ENCODE assay signal across 11 cellular contexts in the genomic region with DNA sequence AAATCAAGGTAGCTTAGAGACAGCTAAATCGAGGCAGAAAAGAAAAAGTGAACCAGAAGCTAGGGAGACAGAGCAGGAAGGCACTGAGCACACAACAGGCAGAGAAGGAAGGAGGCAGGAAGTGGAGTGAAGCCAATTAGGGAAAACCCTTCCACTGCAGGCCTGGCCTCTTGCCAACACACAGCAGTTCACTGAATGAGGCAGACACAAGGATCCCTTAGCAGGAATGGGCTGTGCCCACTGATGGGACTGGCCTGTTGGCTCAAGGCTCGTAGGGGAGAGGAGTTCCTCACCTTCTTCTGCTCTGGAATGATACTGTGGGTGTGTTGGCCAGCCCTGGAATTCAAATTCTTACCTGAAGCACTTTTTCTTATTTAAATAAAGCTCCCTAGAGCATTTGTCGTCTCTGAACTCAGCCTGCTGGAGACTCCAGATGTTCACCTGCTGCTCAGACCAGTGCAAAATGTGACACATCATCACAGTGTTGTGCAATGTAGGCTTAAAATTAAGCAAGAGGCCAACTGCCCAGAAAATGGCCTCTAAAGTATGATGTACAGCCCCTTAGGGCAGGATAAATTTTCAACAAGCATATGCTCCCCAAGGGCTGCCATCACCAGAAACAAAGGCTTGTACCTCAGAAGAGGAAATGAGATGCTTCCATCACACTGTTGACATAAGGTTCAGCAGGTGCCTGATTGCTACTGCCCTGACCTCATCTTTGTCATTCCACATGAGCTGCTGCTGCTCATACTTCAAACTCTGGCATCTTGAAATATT.
A peak's percentile ranks its signal among the peaks of the same experiment; 100 is the strongest.
DNase-seq lines count a peak whose midpoint lies in the region; ATAC-seq and TF ChIP-seq lines count a peak whose summit lies in the region.
"Had no signal": no experiment of that assay in that cellular context is flagged by ENCODE, and none has a peak within 500 bp of the region (broad histone marks: within the 10 kb centered on the region; RNA-seq: fewer than 3 reads in every experiment).

No MANE protein-coding gene starts in this region.

- CTCF ChIA-PET in MCF 10A (lab: Yijun Ruan, JAX): interaction anchor here (0.6 kb wide), 1 partner anchor 33 kb away, joined by 3 read pairs; no protein-coding TSS in a partner anchor
- CTCF ChIA-PET in activated CD4-positive, alpha-beta memory T cell treated with anti-CD3 and anti-CD28 coated beads for 36 hours (lab: Charles Lee): no interaction called here

- intact Hi-C loops in MCF 10A (cut with micrococcal nuclease) (no loop called here), breast epithelium (cut with DNase I; ENCODE audit: low total_unique reads) (no loop called here), upper lobe of right lung (cut with DNase I) (no loop called here)
- intact Hi-C loops in activated CD4-positive, alpha-beta memory T cell treated with anti-CD3 and anti-CD28 coated beads for 36 hours (cut with micrococcal nuclease): no loop called here

- H3K4me1 Mint-ChIP-seq in MCF 10A (ENCODE audit: insufficient read depth, unreplicated experiment): peaks cover 14% of the 10 kb centered on the region
- H3K4me1 Mint-ChIP-seq in activated CD4-positive, alpha-beta memory T cell treated with anti-CD3 and anti-CD28 coated beads for 36 hours (ENCODE audit: low read depth): no peaks in the 10 kb centered on the region
- H3K4me1 Mint-ChIP-seq in activated T-cell treated with anti-CD3 and anti-CD28 coated beads, Interleukin-2, amount 50 U/mL, for 24 hours (ENCODE audit: low read depth): peaks cover 2% of the 10 kb centered on the region
- H3K4me1 Mint-ChIP-seq: CD4-positive, CD25-positive, alpha-beta regulatory T cell had no signal

- no peaks in the 10 kb centered on the region for H3K27me3 ChIP-seq in breast epithelium
- H3K27me3 ChIP-seq in upper lobe of right lung: no peaks in the 10 kb centered on the region

- no peaks in the 10 kb centered on the region for H3K9me3 Mint-ChIP-seq in MCF 10A (ENCODE audit: unreplicated experiment)
- H3K9me3 Mint-ChIP-seq in activated CD4-positive, alpha-beta memory T cell treated with anti-CD3 and anti-CD28 coated beads for 36 hours: no peaks in the 10 kb centered on the region
- no peaks in the 10 kb centered on the region for H3K9me3 Mint-ChIP-seq in activated T-cell treated with anti-CD3 and anti-CD28 coated beads, Interleukin-2, amount 50 U/mL, for 24 hours

- H3K4me3 ChIP-seq in breast epithelium (no peak overlapping the region), fibroblast of the aortic adventitia (ENCODE audit: low read depth, low read length) (no peak overlapping the region), upper lobe of right lung (no peak overlapping the region)

- no TSS peak for BruUV-seq in MCF 10A (replicated peaks; lab: Mats Ljungman, UMichigan)

- no peak overlapping the region for H3K4me3 Mint-ChIP-seq in MCF 10A (ENCODE audit: unreplicated experiment)
- H3K4me3 Mint-ChIP-seq in activated CD4-positive, alpha-beta memory T cell treated with anti-CD3 and anti-CD28 coated beads for 36 hours: no peak overlapping the region
- no peak overlapping the region for H3K4me3 Mint-ChIP-seq in activated T-cell treated with anti-CD3 and anti-CD28 coated beads, Interleukin-2, amount 50 U/mL, for 24 hours
- H3K4me3 Mint-ChIP-seq: activated CD8-positive, alpha-beta T cell treated with anti-CD3 and anti-CD28 coated beads, Interleukin-2, amount 10 ng/mL, durations not matched to agents 7 days and 5 days; CD4-positive, CD25-positive, alpha-beta regulatory T cell had no signal

- ATAC-seq in upper lobe of right lung: peak; percentile 76
- ATAC-seq: activated CD8-positive, alpha-beta T cell treated with anti-CD3 and anti-CD28 coated beads, Interleukin-2, amount 10 ng/mL, durations not matched to agents 7 days and 5 days had no signal

- H3K9me3 ChIP-seq in breast epithelium (no peaks in the 10 kb centered on the region), upper lobe of right lung (no peaks in the 10 kb centered on the region)

- peak overlapping the region; percentile 56 for H3K27ac Mint-ChIP-seq in MCF 10A (ENCODE audit: low read depth, unreplicated experiment)
- H3K27ac Mint-ChIP-seq in activated CD4-positive, alpha-beta memory T cell treated with anti-CD3 and anti-CD28 coated beads for 36 hours: no peak overlapping the region
- H3K27ac Mint-ChIP-seq in activated T-cell treated with anti-CD3 and anti-CD28 coated beads, Interleukin-2, amount 50 U/mL, for 24 hours: no peak overlapping the region
- H3K27ac Mint-ChIP-seq: activated CD8-positive, alpha-beta T cell treated with anti-CD3 and anti-CD28 coated beads, Interleukin-2, amount 10 ng/mL, durations not matched to agents 7 days and 5 days; CD4-positive, CD25-positive, alpha-beta regulatory T cell had no signal

- TF ChIP-seq POLR2A in breast epithelium (IDR thresholded peaks at IDR 0.05): no peak

- H3K27ac ChIP-seq in breast epithelium: no peak overlapping the region
- no peak overlapping the region for H3K27ac ChIP-seq in upper lobe of right lung
- H3K27ac ChIP-seq: KMS-11 had no signal

- TF ChIP-seq CTCF in MCF 10A (IDR thresholded peaks at IDR 0.05; ENCODE audit: unreplicated experiment) (no peak), breast epithelium (IDR thresholded peaks at IDR 0.05) (no peak), fibroblast of the aortic adventitia (IDR thresholded peaks at IDR 0.05; ENCODE audit: insufficient read depth, low read length) (no peak), upper lobe of right lung (IDR thresholded peaks at IDR 0.05) (no peak)

- H3K36me3 ChIP-seq in breast epithelium (no peaks in the 10 kb centered on the region), upper lobe of right lung (no peaks in the 10 kb centered on the region)

- H3K27me3 Mint-ChIP-seq in MCF 10A (ENCODE audit: insufficient read depth, unreplicated experiment): no peaks in the 10 kb centered on the region
- H3K27me3 Mint-ChIP-seq in activated CD4-positive, alpha-beta memory T cell treated with anti-CD3 and anti-CD28 coated beads for 36 hours: peaks cover 3% of the 10 kb centered on the region
- peaks cover 2% of the 10 kb centered on the region for H3K27me3 Mint-ChIP-seq in activated T-cell treated with anti-CD3 and anti-CD28 coated beads, Interleukin-2, amount 50 U/mL, for 24 hours

- peak; percentile 88 for DNase-seq in MCF 10A (ENCODE audit: unreplicated experiment)
- no peak for DNase-seq in breast epithelium (ENCODE audit: low spot score in 2 of 2)
- peak; percentile 12 for DNase-seq in NOMO-1 treated with DMSO at 0.1 percent for 48 hours (lab: John Stamatoyannopoulos, UW; ENCODE audit: unreplicated experiment)
- peak; percentile 23 for DNase-seq in fibroblast of the aortic adventitia (ENCODE audit: low read depth)
- no peak for DNase-seq in upper lobe of right lung
- DNase-seq in activated CD4-positive, alpha-beta memory T cell treated with anti-CD3 and anti-CD28 coated beads for 36 hours: no peak
- DNase-seq in activated T-cell treated with anti-CD3 and anti-CD28 coated beads, Interleukin-2, amount 50 U/mL, for 24 hours: no peak
- DNase-seq in SKM-1 treated with dmso at 0.1 percent for 144 hours (lab: John Stamatoyannopoulos, UW; ENCODE audit: unreplicated experiment): no peak
- DNase-seq: activated CD8-positive, alpha-beta T cell treated with anti-CD3 and anti-CD28 coated beads, Interleukin-2, amount 10 ng/mL, durations not matched to agents 7 days and 5 days; CD4-positive, CD25-positive, alpha-beta regulatory T cell had no signal

- H3K36me3 Mint-ChIP-seq in MCF 10A (ENCODE audit: insufficient read depth, unreplicated experiment): no peaks in the 10 kb centered on the region
- H3K36me3 Mint-ChIP-seq in activated CD4-positive, alpha-beta memory T cell treated with anti-CD3 and anti-CD28 coated beads for 36 hours: no peaks in the 10 kb centered on the region
- no peaks in the 10 kb centered on the region for H3K36me3 Mint-ChIP-seq in activated T-cell treated with anti-CD3 and anti-CD28 coated beads, Interleukin-2, amount 50 U/mL, for 24 hours (ENCODE audit: low read depth)
- H3K36me3 Mint-ChIP-seq: CD4-positive, CD25-positive, alpha-beta regulatory T cell had no signal

- POLR2A ChIA-PET in MCF 10A (lab: Yijun Ruan, JAX): interaction anchor here (0.8 to 1.5 kb wide), 5 partner anchors 11 to 431 kb away, joined by 3 to 4 read pairs (median 3); a partner anchor contains a TSS
- POLR2A ChIA-PET in activated CD4-positive, alpha-beta memory T cell treated with anti-CD3 and anti-CD28 coated beads for 36 hours (lab: Charles Lee): no interaction called here

- H3K4me1 ChIP-seq in breast epithelium (no peaks in the 10 kb centered on the region), upper lobe of right lung (no peaks in the 10 kb centered on the region)

Comparison
In these comparisons a context has a peak if more than half of its experiments do, and no peak if none do; other contexts are left out.
1. DNase-seq: peak in MCF 10A (single experiment), NOMO-1 treated with DMSO at 0.1 percent for 48 hours (single experiment) and fibroblast of the aortic adventitia (single experiment); none in breast epithelium (0 of 2), upper lobe of right lung (single experiment), activated CD4-positive, alpha-beta memory T cell treated with anti-CD3 and anti-CD28 coated beads for 36 hours (single experiment), activated T-cell treated with anti-CD3 and anti-CD28 coated beads, Interleukin-2, amount 50 U/mL, for 24 hours (single experiment) and SKM-1 treated with dmso at 0.1 percent for 144 hours (single experiment).